18 cellular contexts compared by ENCODE assay signal in the genomic region with DNA sequence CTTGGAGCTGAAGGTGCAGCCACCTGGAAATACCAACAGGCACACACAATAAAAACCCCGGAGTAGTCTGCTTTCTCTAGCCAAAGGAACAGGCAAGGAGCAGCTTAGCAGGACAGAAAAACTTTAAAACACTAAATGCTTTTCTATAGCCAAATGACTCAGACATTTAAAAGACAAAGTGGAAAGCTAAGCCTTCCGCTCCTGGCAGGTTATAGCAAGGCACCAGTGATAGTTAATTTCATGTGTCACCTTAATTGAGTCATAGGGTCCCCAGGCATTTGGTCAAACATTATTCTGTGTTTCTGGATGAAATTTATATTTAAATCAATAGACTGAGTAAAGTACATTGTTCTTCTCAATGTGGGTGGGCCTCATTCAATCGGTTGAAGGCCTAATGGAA.
A peak's percentile ranks its signal among the peaks of the same experiment; 100 is the strongest.
DNase-seq lines count a peak whose midpoint lies in the region; ATAC-seq, FAIRE-seq and TF ChIP-seq lines count a peak whose summit lies in the region.
"Had no signal": no experiment of that assay in that cellular context is flagged by ENCODE, and none has a peak within 500 bp of the region (broad histone marks: within the 10 kb centered on the region; RNA-seq: fewer than 3 reads in every experiment).

No MANE protein-coding gene starts in this region.

- ATAC-seq in HG03439 (IDR thresholded peaks at IDR 0.05; ENCODE audit: unreplicated experiment): no peak
- no peak for ATAC-seq in HG02678 (IDR thresholded peaks at IDR 0.05; ENCODE audit: unreplicated experiment)

- H3K9ac ChIP-seq in HUES6 (ENCODE audit: low read length) (no peak overlapping the region), astrocyte (ENCODE audit: low read length) (no peak overlapping the region)
- H3K9ac ChIP-seq: BLaER1 treated with 17β-estradiol and CSF1 and Interleukin-3, amounts not matched to agents 10 nM and 100 nM had no signal

- H3K9me3 ChIP-seq in HUES6 (ENCODE audit: control insufficient read depth, insufficient read depth, low read depth, low read length): no peaks in the 10 kb centered on the region
- H3K9me3 ChIP-seq in astrocyte (ENCODE audit: insufficient read depth, low read depth, low read length): no peaks in the 10 kb centered on the region
- H3K9me3 ChIP-seq in ovary: no peaks in the 10 kb centered on the region
- H3K9me3 ChIP-seq: BLaER1 treated with 17β-estradiol and CSF1 and Interleukin-3, amounts not matched to agents 10 nM and 100 nM had no signal

- TF ChIP-seq CTCF in astrocyte (IDR thresholded peaks at IDR 0.05; ENCODE audit: insufficient read depth, low read depth, low read length): no peak
- no peak for TF ChIP-seq CTCF in fibroblast of mammary gland (conservative IDR thresholded peaks at IDR 0.05; ENCODE audit: control insufficient read depth, insufficient read depth, low read depth, low read length)
- TF ChIP-seq CTCF in ovary (IDR thresholded peaks at IDR 0.05): no peak

- no peaks in the 10 kb centered on the region for H3K27me3 Mint-ChIP-seq in astrocyte (ENCODE audit: low read depth, unreplicated experiment)
- H3K27me3 Mint-ChIP-seq: CD4-positive, CD25-positive, alpha-beta regulatory T cell had no signal

- H3K4me3 Mint-ChIP-seq in astrocyte (ENCODE audit: unreplicated experiment): no peak overlapping the region
- H3K4me3 Mint-ChIP-seq: CD4-positive, CD25-positive, alpha-beta regulatory T cell had no signal

- H3K27me3 ChIP-seq in HUES6 (ENCODE audit: control insufficient read depth, insufficient read depth, low read length): no peaks in the 10 kb centered on the region
- H3K27me3 ChIP-seq in astrocyte (ENCODE audit: insufficient read depth, low read length): no peaks in the 10 kb centered on the region
- H3K27me3 ChIP-seq in ovary: no peaks in the 10 kb centered on the region
- H3K27me3 ChIP-seq: BLaER1 treated with 17β-estradiol and CSF1 and Interleukin-3, amounts not matched to agents 10 nM and 100 nM had no signal

- no peak for TF ChIP-seq EP300 in ovary (IDR thresholded peaks at IDR 0.05)

- peaks cover 16% of the 10 kb centered on the region for H3K4me1 Mint-ChIP-seq in astrocyte (ENCODE audit: low read depth, unreplicated experiment)
- H3K4me1 Mint-ChIP-seq: CD4-positive, CD25-positive, alpha-beta regulatory T cell had no signal

- H3K36me3 ChIP-seq in HUES6 (ENCODE audit: control insufficient read depth, insufficient read depth, low read length) (no peaks in the 10 kb centered on the region), astrocyte (ENCODE audit: insufficient read depth, low read length) (no peaks in the 10 kb centered on the region), ovary (no peaks in the 10 kb centered on the region)
- H3K36me3 ChIP-seq: BLaER1 treated with 17β-estradiol and CSF1 and Interleukin-3, amounts not matched to agents 10 nM and 100 nM had no signal

- DNase-seq in ELR (ENCODE audit: low read depth): peak; percentile 10
- DNase-seq in astrocyte (ENCODE audit: low read depth): no peak
- DNase-seq in fibroblast of mammary gland (ENCODE audit: low read depth): peak; percentile 0
- no peak for DNase-seq in COLO829 (ENCODE audit: low spot score)
- no peak for DNase-seq in ovary
- DNase-seq: 8988T; ACHN; CD4-positive, CD25-positive, alpha-beta regulatory T cell; DMS79 treated with DMSO at 0.1 percent for 48 hours; EL; GDM1; KBM-7 had no signal

- no peaks in the 10 kb centered on the region for H3K36me3 Mint-ChIP-seq in astrocyte (ENCODE audit: low read depth, unreplicated experiment)
- H3K36me3 Mint-ChIP-seq: CD4-positive, CD25-positive, alpha-beta regulatory T cell had no signal

- H3K79me2 ChIP-seq in astrocyte (ENCODE audit: insufficient read depth, low read length): no peaks in the 10 kb centered on the region

- no peaks in the 10 kb centered on the region for H3K9me3 Mint-ChIP-seq in astrocyte (ENCODE audit: unreplicated experiment)

- no peak overlapping the region for H3K4me2 ChIP-seq in astrocyte (ENCODE audit: low read length)
- H3K4me2 ChIP-seq: BLaER1 treated with 17β-estradiol and CSF1 and Interleukin-3, amounts not matched to agents 10 nM and 100 nM had no signal

- no peak for TF ChIP-seq POLR2A in ovary (IDR thresholded peaks at IDR 0.05)

- WGBS in ovary, 3 donors: 49 to 53% (median 50%) methylated on average over 3 of the region's 3 CpGs

- peak overlapping the region; percentile 70 for H3K27ac Mint-ChIP-seq in astrocyte (ENCODE audit: unreplicated experiment)
- H3K27ac Mint-ChIP-seq: CD4-positive, CD25-positive, alpha-beta regulatory T cell had no signal

- H3K4me1 ChIP-seq in HUES6 (ENCODE audit: control insufficient read depth, insufficient read depth, low read length): no peaks in the 10 kb centered on the region; the same call in 1 of the 2 replicates
- H3K4me1 ChIP-seq in astrocyte (ENCODE audit: insufficient read depth, low read length): peaks cover 4% of the 10 kb centered on the region
- H3K4me1 ChIP-seq in ovary (ENCODE audit: insufficient read depth): no peaks in the 10 kb centered on the region
- H3K4me1 ChIP-seq: BLaER1 treated with 17β-estradiol and CSF1 and Interleukin-3, amounts not matched to agents 10 nM and 100 nM had no signal

- no peaks in the 10 kb centered on the region for H4K20me1 ChIP-seq in astrocyte (ENCODE audit: insufficient read depth, low read length)
- H4K20me1 ChIP-seq: BLaER1 treated with 17β-estradiol and CSF1 and Interleukin-3, amounts not matched to agents 10 nM and 100 nM had no signal

- intact Hi-C loops in ovary (cut with DNase I): no loop called here

- H3K4me3 ChIP-seq in HUES6 (ENCODE audit: low read depth, low read length) (no peak overlapping the region), astrocyte (ENCODE audit: insufficient read depth, low read depth, low read length) (no peak overlapping the region), fibroblast of mammary gland (ENCODE audit: control insufficient read depth, low read depth, low read length) (no peak overlapping the region), ovary (no peak overlapping the region)
- H3K4me3 ChIP-seq: BLaER1 treated with 17β-estradiol and CSF1 and Interleukin-3, amounts not matched to agents 10 nM and 100 nM had no signal

- H3K27ac ChIP-seq in HUES6 (ENCODE audit: low read depth, low read length) (peak overlapping the region; percentile 70; the same call in 1 of the 2 replicates), astrocyte (ENCODE audit: low read depth, low read length) (no peak overlapping the region), ovary (no peak overlapping the region)
- H3K27ac ChIP-seq: BLaER1 treated with 17β-estradiol and CSF1 and Interleukin-3, amounts not matched to agents 10 nM and 100 nM had no signal

- FAIRE-seq in astrocyte (lab: Jason Lieb, UNC): no peak
- FAIRE-seq: GM12892, HTR-8/SVneo had no signal

- H2AFZ ChIP-seq in astrocyte (ENCODE audit: low read depth, low read length): no peak overlapping the region

Comparison
In these comparisons a context has a peak if more than half of its experiments do, and no peak if none do; other contexts are left out.
1. DNase-seq: peak in ELR (single experiment) and fibroblast of mammary gland (single experiment); none in astrocyte (single experiment), COLO829 (single experiment) and ovary (0 of 5).